In the genomic region with DNA sequence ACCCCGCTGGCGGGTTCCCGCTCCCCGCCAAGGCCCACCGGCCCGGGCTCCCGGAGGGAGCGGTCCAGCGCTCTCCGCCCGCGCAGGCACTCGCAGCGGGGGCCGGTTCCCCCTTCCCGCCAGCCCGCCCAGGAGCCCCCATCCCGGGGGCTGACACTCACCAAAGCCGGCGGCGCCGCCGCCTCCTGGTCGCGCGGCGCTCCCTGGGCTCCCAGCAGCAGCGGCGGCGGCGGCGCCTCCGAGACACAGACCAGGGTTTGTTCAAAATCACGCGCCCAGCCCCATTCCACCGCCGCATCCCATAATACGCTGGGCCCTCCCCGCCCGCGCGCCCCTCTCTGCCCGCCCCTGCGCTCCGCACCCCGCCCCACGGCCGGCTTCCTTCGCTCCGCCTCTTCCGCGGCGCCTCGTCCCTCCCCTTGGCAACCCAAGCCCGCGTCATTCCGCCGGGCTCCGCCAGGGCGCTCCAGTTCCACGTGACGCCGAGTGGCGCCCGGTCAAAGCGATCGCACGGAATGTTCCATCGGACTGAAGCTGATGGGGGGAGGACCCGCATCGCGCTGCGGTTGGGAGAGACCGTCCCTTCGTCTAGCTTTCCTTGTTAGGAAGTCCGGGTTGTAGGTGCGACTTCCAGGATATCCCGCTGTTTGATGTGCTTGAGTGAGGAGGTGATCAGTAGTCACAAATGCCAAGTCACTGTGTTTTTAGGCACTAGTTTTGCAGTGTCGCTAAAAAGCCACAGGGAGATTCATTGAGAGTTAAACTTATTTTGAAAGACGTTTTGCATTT, we compare ENCODE assay signal across 8 cellular contexts. TPM values are rescaled to one million over a fixed set of nuclear protein-coding genes. Genes with fewer than 3 reads are reported as not detected.
DNase-seq lines count a peak whose midpoint lies in the region; ATAC-seq and TF ChIP-seq lines count a peak whose summit lies in the region.

No MANE protein-coding gene starts in this region.

- peak; percentile 81 for ATAC-seq in GM21717 (IDR thresholded peaks at IDR 0.05; ENCODE audit: unreplicated experiment)

- H3K9me3 ChIP-seq in PC-9 (ENCODE audit: insufficient read depth, low read depth): no peaks in the 10 kb centered on the region
- H3K9me3 ChIP-seq in esophagus squamous epithelium: no peaks in the 10 kb centered on the region

- peak in 2 of 4 donors; percentile 45 to 71 for TF ChIP-seq POLR2A in esophagus squamous epithelium (IDR thresholded peaks at IDR 0.05)

- peaks cover 14% of the 10 kb centered on the region for H3F3A ChIP-seq in PC-9 (ENCODE audit: insufficient read depth, low read depth)

- no peaks in the 10 kb centered on the region for H4K20me1 ChIP-seq in PC-9 (ENCODE audit: insufficient read depth)

- H2AFZ ChIP-seq in PC-9: peak overlapping the region; percentile 82

- CTCF ChIA-PET in PC-9 (lab: Charles Lee): interaction anchor here (0.7 to 1.1 kb wide), 2 partner anchors 22 to 44 kb away, joined by 5 to 17 read pairs; a partner anchor contains a TSS

- whole genome bisulfite sequencing in esophagus squamous epithelium, 2 donors: 0% methylated on average over 3 to 14 of the region's 80 CpGs

- TF ChIP-seq CTCF in PC-9 (conservative IDR thresholded peaks at IDR 0.05) (no peak), esophagus squamous epithelium (IDR thresholded peaks at IDR 0.05) (peak; percentile 39 to 67 (median 58))

- H3K79me2 ChIP-seq in PC-9 (ENCODE audit: low read depth): peaks cover 41% of the 10 kb centered on the region

- POLR2A ChIA-PET in PC-9 (lab: Charles Lee; ENCODE audit: unreplicated experiment): interaction anchor here (0.5 to 1.3 kb wide), 9 partner anchors 9 to 557 kb away, joined by 3 to 15 read pairs (median 5); a partner anchor contains a TSS

- H3K4me3 ChIP-seq in PC-9 (peak overlapping the region; percentile 83), esophagus squamous epithelium (peak overlapping the region; percentile 67 to 96 (median 85))

- H3K27ac ChIP-seq in PC-9 (peak overlapping the region; percentile 81), esophagus squamous epithelium (peak overlapping the region; percentile 96 to 98 (median 98))

- in situ Hi-C loops in KBM-7 (cut with MboI; ENCODE audit: low pct_unique_long_range_greater_than_20kb, low sequenced_read_pairs): no loop called here

- BruUV-seq in PC-9 (replicated peaks; lab: Mats Ljungman, UMichigan): no TSS peak

- DNase-seq in DMS79 (lab: John Stamatoyannopoulos, UW) (peak; percentile 94), KBM-7 (peak; percentile 98), PC-9 (peak; percentile 90 to 94), esophagus squamous epithelium (lab: John Stamatoyannopoulos, UW) (peak; percentile 73), myocyte (ENCODE audit: low read depth) (peak; percentile 99)
- DNase-seq in activated T-cell treated with anti-CD3 and anti-CD28 coated beads, Interleukin-2, amount 50 U/mL, for 48 hours: peak; percentile 97 to 99
- peak; percentile 93 to 96 for DNase-seq in stimulated activated CD8-positive, alpha-beta memory T cell treated with anti-CD3 and anti-CD28 coated beads, Interleukin-7, amount 100 ng/mL, for 48 hours (ENCODE audit: extremely low read depth in 1 of 2, low read depth in 1 of 2)

- intact Hi-C loops in PC-9 (cut with micrococcal nuclease; ENCODE audit: unreplicated experiment): loop anchor here (1.0 kb wide), 2 partner anchors 22 to 114 kb away; a partner anchor contains a TSS
- intact Hi-C loops in esophagus squamous epithelium (cut with DNase I): no loop called here

- no peaks in the 10 kb centered on the region for H3K36me3 ChIP-seq in PC-9 (ENCODE audit: low read depth)
- H3K36me3 ChIP-seq in esophagus squamous epithelium: no peaks in the 10 kb centered on the region

- no peaks in the 10 kb centered on the region for H3K9me2 ChIP-seq in PC-9 (ENCODE audit: insufficient read depth)

- peaks cover 32% of the 10 kb centered on the region for H3K4me1 ChIP-seq in PC-9 (replicated peaks; ENCODE audit: insufficient read depth)
- peaks cover 10 to 50% (median 12%) of the 10 kb centered on the region in 3 donors for H3K4me1 ChIP-seq in esophagus squamous epithelium

- peak overlapping the region; percentile 99 for H3K4me2 ChIP-seq in PC-9

- no peaks in the 10 kb centered on the region for H3K27me3 ChIP-seq in PC-9 (ENCODE audit: insufficient read depth, low read depth)
- H3K27me3 ChIP-seq in esophagus squamous epithelium: no peaks in the 10 kb centered on the region

RNA-seq across cellular contexts. Expression of a gene that starts 2.2 kb away (rescaled TPM):
- total RNA-seq in PC-9 (2021) (8.5 and 13.1 TPM in 2 replicates), esophagus squamous epithelium (10 to 100 TPM; 14.7 to 23.0 (median 16.4) TPM), myocyte (8.7 and 10.9 TPM in 2 replicates)
- polyA plus RNA-seq in myocyte (2012): 4.0 TPM

RNA-seq across cellular contexts. Expression of a gene that starts 22.2 kb away (rescaled TPM):
- total RNA-seq in PC-9 (2021): 15.4 and 17.1 TPM in 2 replicates
- 10 to 100 TPM; 22.5 to 56.8 (median 39.9) TPM for total RNA-seq in esophagus squamous epithelium
- total RNA-seq in myocyte: 84.7 and 94.5 TPM in 2 replicates
- 36.7 TPM for polyA plus RNA-seq in myocyte (2012)

Comparison
In these comparisons a context has a peak if more than half of its experiments do, and no peak if none do; other contexts are left out.
1. Peak in every context shown above with its lines: DNase-seq, ATAC-seq, H3K4me3 ChIP-seq and H3K27ac ChIP-seq.